ENCODE assay signal across 8 cellular contexts in genomic region chr12:131661172-131661993, GRCh38. TPM values are rescaled to one million over a fixed set of nuclear protein-coding genes. Genes with fewer than 3 reads are reported as not detected.
DNase-seq lines count a peak whose midpoint lies in the region; ATAC-seq and TF ChIP-seq lines count a peak whose summit lies in the region.
"Not testable (repeated sequence)": the region's sequence is repeated elsewhere in the genome, so short reads cannot be mapped to it uniquely, and the experiment has no call there.

No MANE protein-coding gene starts in this region.

- CTCF ChIA-PET in CD4-positive, alpha-beta T cell (lab: Charles Lee); activated CD4-positive, alpha-beta T cell treated with anti-CD3 and anti-CD28 coated beads for 36 hours (lab: Charles Lee): not testable (repeated sequence)

- TF ChIP-seq CTCF in CD4-positive, alpha-beta T cell (IDR thresholded peaks at IDR 0.05); breast epithelium (IDR thresholded peaks at IDR 0.05); gastroesophageal sphincter (IDR thresholded peaks at IDR 0.05); omental fat pad (IDR thresholded peaks at IDR 0.05); stomach (IDR thresholded peaks at IDR 0.05): not testable (repeated sequence)

- not testable (repeated sequence) for H3K27ac Mint-ChIP-seq in CD4-positive, alpha-beta T cell; activated CD4-positive, alpha-beta T cell treated with anti-CD3 and anti-CD28 coated beads for 36 hours

- peak; percentile 45 for ATAC-seq in CD4-positive, alpha-beta T cell (ENCODE audit: poor library complexity)
- ATAC-seq in activated CD4-positive, alpha-beta T cell treated with anti-CD3 and anti-CD28 coated beads for 36 hours = peak; percentile 68
- ATAC-seq in gastroesophageal sphincter (peak; percentile 29), right cardiac atrium (peak; percentile 27 to 74), omental fat pad (ENCODE audit: low FRiP score) (peak; percentile 47)

- 25% methylated on average over 9 of the region's 78 CpGs; no CpG with 5 or more reads in 1 of the 2 donors for WGBS in gastroesophageal sphincter (ENCODE audit: low coverage in 1 of 2), 2 donors
- 7% methylated on average over 24 of the region's 78 CpGs for WGBS in right cardiac atrium
- 16 to 26% (median 17%) methylated on average over 12 to 27 of the region's 78 CpGs for WGBS in stomach, 5 donors

- H3K4me3 ChIP-seq in breast epithelium = peak overlapping the region; percentile 10 to 55 (median 37)
- H3K4me3 ChIP-seq in gastroesophageal sphincter = peak overlapping the region in 1 of 2 donors; percentile 41
- not testable (repeated sequence) for H3K4me3 ChIP-seq in right cardiac atrium (ENCODE audit: low read length)
- H3K4me3 ChIP-seq in stomach = peak overlapping the region in 3 of 4 donors; percentile 24 to 26 (median 25)

- POLR2A ChIA-PET in CD4-positive, alpha-beta T cell (lab: Charles Lee); activated CD4-positive, alpha-beta T cell treated with anti-CD3 and anti-CD28 coated beads for 36 hours (lab: Charles Lee): not testable (repeated sequence)

- not testable (repeated sequence) for H3K9me3 ChIP-seq in CD4-positive, alpha-beta T cell (ENCODE audit: control insufficient read depth, low read length); breast epithelium; gastroesophageal sphincter; right cardiac atrium (ENCODE audit: control insufficient read depth, low read length); stomach

- TF ChIP-seq EP300 in gastroesophageal sphincter (IDR thresholded peaks at IDR 0.05); stomach (IDR thresholded peaks at IDR 0.05): not testable (repeated sequence)

- H3K36me3 ChIP-seq in breast epithelium, gastroesophageal sphincter, stomach: not testable (repeated sequence)

- not testable (repeated sequence) for H3K4me1 Mint-ChIP-seq in CD4-positive, alpha-beta T cell (ENCODE audit: low read depth); activated CD4-positive, alpha-beta T cell treated with anti-CD3 and anti-CD28 coated beads for 36 hours

- not testable (repeated sequence) for TF ChIP-seq POLR2A in breast epithelium (IDR thresholded peaks at IDR 0.05); gastroesophageal sphincter (IDR thresholded peaks at IDR 0.05); stomach (IDR thresholded peaks at IDR 0.05)

- H3K27ac ChIP-seq in CD4-positive, alpha-beta T cell (ENCODE audit: low read depth, low read length); breast epithelium; gastroesophageal sphincter; right cardiac atrium (ENCODE audit: low read length); stomach: not testable (repeated sequence)

- DNase-seq in CD4-positive, alpha-beta T cell; activated CD4-positive, alpha-beta T cell treated with anti-CD3 and anti-CD28 coated beads for 36 hours; breast epithelium (ENCODE audit: low spot score in 2 of 2); right cardiac atrium; omental fat pad (ENCODE audit: low spot score); stomach: not testable (repeated sequence)
- DNase-seq in mesenteric fat pad (ENCODE audit: low spot score) = peak; percentile 26

- H3K4me3 Mint-ChIP-seq in CD4-positive, alpha-beta T cell; activated CD4-positive, alpha-beta T cell treated with anti-CD3 and anti-CD28 coated beads for 36 hours: not testable (repeated sequence)

- not testable (repeated sequence) for H3K36me3 Mint-ChIP-seq in CD4-positive, alpha-beta T cell (ENCODE audit: low read depth); activated CD4-positive, alpha-beta T cell treated with anti-CD3 and anti-CD28 coated beads for 36 hours (ENCODE audit: low read depth)

- not testable (repeated sequence) for H3K4me1 ChIP-seq in breast epithelium; gastroesophageal sphincter; right cardiac atrium (ENCODE audit: control insufficient read depth, insufficient read depth, low read length); stomach

- H3K27me3 Mint-ChIP-seq in CD4-positive, alpha-beta T cell = not testable (repeated sequence)
- H3K27me3 Mint-ChIP-seq in activated CD4-positive, alpha-beta T cell treated with anti-CD3 and anti-CD28 coated beads for 36 hours = peaks cover 10% of the 10 kb centered on the region

- intact Hi-C loops in CD4-positive, alpha-beta T cell (cut with DNase I, micrococcal nuclease); activated CD4-positive, alpha-beta T cell treated with anti-CD3 and anti-CD28 coated beads for 36 hours (cut with DNase I, micrococcal nuclease); breast epithelium (cut with DNase I; ENCODE audit: low total_unique reads): not testable (repeated sequence)
- intact Hi-C loops in right cardiac atrium (cut with DNase I) (loop anchor here in 1 of 4 donors (10.0 kb wide), 1 partner anchor 367 kb away; no protein-coding TSS in a partner anchor), stomach (cut with DNase I; ENCODE audit: low total_unique reads) (loop anchor here (10.0 kb wide), 1 partner anchor 367 kb away; no protein-coding TSS in a partner anchor)

- not testable (repeated sequence) for H3K9me3 Mint-ChIP-seq in CD4-positive, alpha-beta T cell; activated CD4-positive, alpha-beta T cell treated with anti-CD3 and anti-CD28 coated beads for 36 hours (ENCODE audit: low read depth)

- not testable (repeated sequence) for H3K27me3 ChIP-seq in CD4-positive, alpha-beta T cell (ENCODE audit: control insufficient read depth, insufficient read depth, low read length); breast epithelium; right cardiac atrium (ENCODE audit: control insufficient read depth, insufficient read depth)
- H3K27me3 ChIP-seq in gastroesophageal sphincter = peaks cover 29% of the 10 kb centered on the region
- peaks cover 0 to 36% (median 6%) of the 10 kb centered on the region in 3 donors for H3K27me3 ChIP-seq in stomach

RNA-seq across cellular contexts. Expression of gene SFSWAP, which starts 49.5 kb away (rescaled TPM):
- total RNA-seq in CD4-positive, alpha-beta T cell = 10 to 100 TPM; 88.7 to 98.4 TPM
- 10 to 100 TPM; 47.9 to 73.1 TPM for total RNA-seq in activated CD4-positive, alpha-beta T cell treated with anti-CD3 and anti-CD28 coated beads for 36 hours
- 10 to 100 TPM; 34.9 to 54.7 (median 49.8) TPM for total RNA-seq in breast epithelium
- total RNA-seq in gastroesophageal sphincter = 10 to 100 TPM; 22.4 to 50.4 (median 32.5) TPM
- total RNA-seq in right cardiac atrium = 10 to 100 TPM; 18.8 to 24.1 (median 22.8) TPM
- polyA plus RNA-seq in right cardiac atrium = 16.6 TPM
- total RNA-seq in mesenteric fat pad = 36.1 TPM
- total RNA-seq in omental fat pad = 10 to 100 TPM; 29.9 to 64.7 (median 45.3) TPM
- 100 to 1,000 TPM in 1 of 5 donors, 10 to 100 TPM in 4; 41.5 to 194 (median 65.9) TPM for total RNA-seq in stomach
- 10 to 100 TPM; 14.8 to 22.0 (median 19.9) TPM for polyA plus RNA-seq in stomach
